Comparison of ENCODE assay signal across 8 cellular contexts in genomic region chr17:42660692-42661345, GRCh38. TPM values are rescaled to one million over a fixed set of nuclear protein-coding genes. Genes with fewer than 3 reads are reported as not detected.
DNase-seq lines count a peak whose midpoint lies in the region; ATAC-seq and TF ChIP-seq lines count a peak whose summit lies in the region.

No MANE protein-coding gene starts in this region.

- peaks cover 31% of the 10 kb centered on the region for H3K36me3 Mint-ChIP-seq in brain

- intact Hi-C loops in mucosa of descending colon (cut with DNase I, micrococcal nuclease) = no loop called here

- H3K4me3 Mint-ChIP-seq in brain = peak overlapping the region; percentile 36 to 77 (median 69)

- H3K9me3 Mint-ChIP-seq in brain = peaks cover 0 to 2% (median 0%) of the 10 kb centered on the region in 5 experiments

- H3K4me1 Mint-ChIP-seq in brain = peaks cover 24% of the 10 kb centered on the region

- DNase-seq in AG08395 (ENCODE audit: low spot score) (peak; percentile 79), HT1080 (ENCODE audit: low read depth) (peak; percentile 89), mucosa of descending colon (no peak)
- DNase-seq in stimulated activated CD4-positive, alpha-beta T cell treated with anti-CD3 and anti-CD28 coated beads, Interleukin-15, amount 100 ng/mL, for 24 hours = no peak
- no peak for DNase-seq in stimulated activated naive CD4-positive, alpha-beta T cell (lab: John Stamatoyannopoulos, UW)

- no peak overlapping the region for H3K4me3 ChIP-seq in mucosa of descending colon

- H3K27me3 Mint-ChIP-seq in brain = peaks cover 7% of the 10 kb centered on the region

- no peaks in the 10 kb centered on the region for H3K9me3 ChIP-seq in mucosa of descending colon

- no peaks in the 10 kb centered on the region for H3K36me3 ChIP-seq in mucosa of descending colon (ENCODE audit: low read depth)

- peak; percentile 80 for ATAC-seq in mucosa of descending colon
- no peak for ATAC-seq in GM21447 (IDR thresholded peaks at IDR 0.05; ENCODE audit: unreplicated experiment)
- no peak for ATAC-seq in HG03045 (IDR thresholded peaks at IDR 0.05; ENCODE audit: unreplicated experiment)

- peaks cover 2% of the 10 kb centered on the region for H3K4me1 ChIP-seq in mucosa of descending colon (ENCODE audit: low read depth)

- peak overlapping the region in 3 of 5 experiments; percentile 2 to 24 (median 7) for H3K27ac Mint-ChIP-seq in brain

- TF ChIP-seq CTCF in brain (conservative IDR thresholded peaks at IDR 0.05) (no peak), mucosa of descending colon (IDR thresholded peaks at IDR 0.05) (no peak)

RNA-seq across cellular contexts. Expression of gene TUBG2, which starts 1.7 kb away (rescaled TPM):
- 6.8 and 9.3 TPM in 2 replicates for total RNA-seq in HT1080 (2014; rRNA removed; shearing (Covaris generic))
- 16.3 and 20.0 TPM in 2 replicates for polyA plus RNA-seq in HT1080 (2015; cell fraction: cytosol; rRNA removed)
- 54.2 and 65.1 TPM in 2 replicates for polyA plus RNA-seq in HT1080 (2015; cell fraction: nucleus; rRNA removed)
- polyA plus RNA-seq in brain (ENCODE audit: insufficient read depth, low read depth, low replicate concordance) = 65.3 TPM
- total RNA-seq in mucosa of descending colon = 10 to 100 TPM in 1 of 3 donors, 1 to 10 TPM in 2; 1.8 to 24.9 (median 6.1) TPM

RNA-seq across cellular contexts. Expression of gene PLEKHH3, which starts 16.0 kb away (rescaled TPM):
- total RNA-seq in HT1080 (2014; rRNA removed; shearing (Covaris generic)) = 14.7 and 15.7 TPM in 2 replicates
- 11.5 and 13.5 TPM in 2 replicates for polyA plus RNA-seq in HT1080 (2015; cell fraction: cytosol; rRNA removed)
- 24.1 and 26.9 TPM in 2 replicates for polyA plus RNA-seq in HT1080 (2015; cell fraction: nucleus; rRNA removed)
- 38.5 TPM for polyA plus RNA-seq in brain (ENCODE audit: insufficient read depth, low read depth, low replicate concordance)
- total RNA-seq in mucosa of descending colon = 10 to 100 TPM in 2 of 3 donors, 1 to 10 TPM in 1; 4.3 to 27.5 (median 10.4) TPM

RNA-seq across cellular contexts. Expression of gene CCR10, which starts 20.8 kb away (rescaled TPM):
- total RNA-seq in HT1080 (2014; rRNA removed; shearing (Covaris generic)) = 2.1 and 2.5 TPM in 2 replicates
- 1.3 and 2.8 TPM in 2 replicates for polyA plus RNA-seq in HT1080 (2015; cell fraction: cytosol; rRNA removed)
- polyA plus RNA-seq in HT1080 (2015; cell fraction: nucleus; rRNA removed) = 1.1 and 1.2 TPM in 2 replicates
- polyA plus RNA-seq in brain (ENCODE audit: insufficient read depth, low read depth, low replicate concordance) = 3.1 TPM
- total RNA-seq in mucosa of descending colon = 1 to 10 TPM in 2 of 3 donors, not detected in 1; 1.6 to 2.6 TPM

RNA-seq across cellular contexts. Expression of gene CNTNAP1, which starts 21.5 kb away (rescaled TPM):
- total RNA-seq in HT1080 (2014; rRNA removed; shearing (Covaris generic)) = 8.6 and 9.9 TPM in 2 replicates
- polyA plus RNA-seq in HT1080 (2015; cell fraction: cytosol; rRNA removed) = 5.0 and 5.5 TPM in 2 replicates
- polyA plus RNA-seq in HT1080 (2015; cell fraction: nucleus; rRNA removed) = 62.2 and 70.5 TPM in 2 replicates
- polyA plus RNA-seq in brain (ENCODE audit: insufficient read depth, low read depth, low replicate concordance) = 20.0 TPM
- total RNA-seq in mucosa of descending colon = 10 to 100 TPM in 1 of 3 donors, 1 to 10 TPM in 2; 1.4 to 37.4 (median 7.1) TPM

RNA-seq across cellular contexts. Expression of gene TUBG1, which starts 51.3 kb away (rescaled TPM):
- 114 and 165 TPM in 2 replicates for total RNA-seq in HT1080 (2014; rRNA removed; shearing (Covaris generic))
- polyA plus RNA-seq in HT1080 (2015; cell fraction: cytosol; rRNA removed) = 87.5 and 98.1 TPM in 2 replicates
- 68.9 and 76.1 TPM in 2 replicates for polyA plus RNA-seq in HT1080 (2015; cell fraction: nucleus; rRNA removed)
- 207 TPM for polyA plus RNA-seq in brain (ENCODE audit: insufficient read depth, low read depth, low replicate concordance)
- 10 to 100 TPM; 17.2 to 42.6 (median 40.9) TPM for total RNA-seq in mucosa of descending colon

Comparison
In these comparisons a context has a peak if more than half of its experiments do, and no peak if none do; other contexts are left out.
1. DNase-seq: peak in AG08395 (single experiment) and HT1080 (single experiment); none in mucosa of descending colon (0 of 3), stimulated activated CD4-positive, alpha-beta T cell treated with anti-CD3 and anti-CD28 coated beads, Interleukin-15, amount 100 ng/mL, for 24 hours (single experiment) and stimulated activated naive CD4-positive, alpha-beta T cell (0 of 6).